ENCODE assay signal across 1 cellular context in the genomic region with DNA sequence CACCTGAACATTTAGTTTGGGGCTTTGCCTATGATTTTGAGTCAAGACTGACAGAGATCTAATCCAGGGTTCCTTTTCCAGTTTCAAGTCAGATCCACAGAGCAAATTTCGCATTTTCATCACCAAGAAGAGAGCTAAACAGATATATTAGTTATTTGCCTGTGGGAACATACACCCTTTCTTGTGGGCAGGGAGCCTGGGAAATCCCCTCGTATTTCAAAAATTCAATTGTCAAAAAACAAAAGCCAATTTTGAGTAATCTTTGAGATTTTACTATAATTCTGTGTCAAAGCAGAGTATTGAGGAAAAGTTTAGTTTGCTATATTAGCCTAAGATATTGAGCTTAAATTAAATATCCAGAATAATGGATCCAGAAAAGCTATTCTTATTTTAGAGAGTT.
TF ChIP-seq lines count a peak whose summit lies in the region.

No MANE protein-coding gene starts in this region.

TF ChIP-seq in GM12878, 131 proteins besides CTCF, POLR2A, EP300 and RAD21 (continued from another document and continues in another):
- TF ChIP-seq, protein P1, sequence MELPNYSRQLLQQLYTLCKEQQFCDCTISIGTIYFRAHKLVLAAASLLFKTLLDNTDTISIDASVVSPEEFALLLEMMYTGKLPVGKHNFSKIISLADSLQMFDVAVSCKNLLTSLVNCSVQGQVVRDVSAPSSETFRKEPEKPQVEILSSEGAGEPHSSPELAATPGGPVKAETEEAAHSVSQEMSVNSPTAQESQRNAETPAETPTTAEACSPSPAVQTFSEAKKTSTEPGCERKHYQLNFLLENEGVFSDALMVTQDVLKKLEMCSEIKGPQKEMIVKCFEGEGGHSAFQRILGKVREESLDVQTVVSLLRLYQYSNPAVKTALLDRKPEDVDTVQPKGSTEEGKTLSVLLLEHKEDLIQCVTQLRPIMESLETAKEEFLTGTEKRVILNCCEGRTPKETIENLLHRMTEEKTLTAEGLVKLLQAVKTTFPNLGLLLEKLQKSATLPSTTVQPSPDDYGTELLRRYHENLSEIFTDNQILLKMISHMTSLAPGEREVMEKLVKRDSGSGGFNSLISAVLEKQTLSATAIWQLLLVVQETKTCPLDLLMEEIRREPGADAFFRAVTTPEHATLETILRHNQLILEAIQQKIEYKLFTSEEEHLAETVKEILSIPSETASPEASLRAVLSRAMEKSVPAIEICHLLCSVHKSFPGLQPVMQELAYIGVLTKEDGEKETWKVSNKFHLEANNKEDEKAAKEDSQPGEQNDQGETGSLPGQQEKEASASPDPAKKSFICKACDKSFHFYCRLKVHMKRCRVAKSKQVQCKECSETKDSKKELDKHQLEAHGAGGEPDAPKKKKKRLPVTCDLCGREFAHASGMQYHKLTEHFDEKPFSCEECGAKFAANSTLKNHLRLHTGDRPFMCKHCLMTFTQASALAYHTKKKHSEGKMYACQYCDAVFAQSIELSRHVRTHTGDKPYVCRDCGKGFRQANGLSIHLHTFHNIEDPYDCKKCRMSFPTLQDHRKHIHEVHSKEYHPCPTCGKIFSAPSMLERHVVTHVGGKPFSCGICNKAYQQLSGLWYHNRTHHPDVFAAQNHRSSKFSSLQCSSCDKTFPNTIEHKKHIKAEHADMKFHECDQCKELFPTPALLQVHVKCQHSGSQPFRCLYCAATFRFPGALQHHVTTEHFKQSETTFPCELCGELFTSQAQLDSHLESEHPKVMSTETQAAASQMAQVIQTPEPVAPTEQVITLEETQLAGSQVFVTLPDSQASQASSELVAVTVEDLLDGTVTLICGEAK (IDR thresholded peaks at IDR 0.05; ENCODE audit: borderline replicate concordance), result no peak
- TF ChIP-seq, protein P2, sequence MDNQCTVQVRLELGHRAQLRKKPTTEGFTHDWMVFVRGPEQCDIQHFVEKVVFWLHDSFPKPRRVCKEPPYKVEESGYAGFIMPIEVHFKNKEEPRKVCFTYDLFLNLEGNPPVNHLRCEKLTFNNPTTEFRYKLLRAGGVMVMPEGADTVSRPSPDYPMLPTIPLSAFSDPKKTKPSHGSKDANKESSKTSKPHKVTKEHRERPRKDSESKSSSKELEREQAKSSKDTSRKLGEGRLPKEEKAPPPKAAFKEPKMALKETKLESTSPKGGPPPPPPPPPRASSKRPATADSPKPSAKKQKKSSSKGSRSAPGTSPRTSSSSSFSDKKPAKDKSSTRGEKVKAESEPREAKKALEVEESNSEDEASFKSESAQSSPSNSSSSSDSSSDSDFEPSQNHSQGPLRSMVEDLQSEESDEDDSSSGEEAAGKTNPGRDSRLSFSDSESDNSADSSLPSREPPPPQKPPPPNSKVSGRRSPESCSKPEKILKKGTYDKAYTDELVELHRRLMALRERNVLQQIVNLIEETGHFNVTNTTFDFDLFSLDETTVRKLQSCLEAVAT (IDR thresholded peaks at IDR 0.05), result no peak
- TF ChIP-seq HDAC2 (IDR thresholded peaks at IDR 0.05) (no peak), KAT2A (conservative IDR thresholded peaks at IDR 0.05; ENCODE audit: control insufficient read depth, low read depth, low read length) (no peak), TCF3 (IDR thresholded peaks at IDR 0.05; ENCODE audit: borderline replicate concordance, insufficient read depth, low read depth, low read length) (no peak), MEF2B (IDR thresholded peaks at IDR 0.05; ENCODE audit: partially characterized antibody, poor library complexity, severe bottlenecking) (no peak), ZBED1 (IDR thresholded peaks at IDR 0.05; ENCODE audit: borderline replicate concordance) (no peak), TBL1XR1 (IDR thresholded peaks at IDR 0.05; ENCODE audit: low read depth, low read length) (no peak), PAX5 (IDR thresholded peaks at IDR 0.05; ENCODE audit: borderline replicate concordance, low read depth, low read length) (no peak), NR2F1 (conservative IDR thresholded peaks at IDR 0.05) (peak; percentile 32; the same call in 1 of the 2 replicates), BHLHE40 (IDR thresholded peaks at IDR 0.05; ENCODE audit: borderline replicate concordance in 1 of 2, low read depth in 2 of 2, low read length in 1 of 2) (no peak), NFIC (IDR thresholded peaks at IDR 0.05; ENCODE audit: low read depth, low read length) (peak; percentile 72; the same call in 1 of the 2 replicates), SMAD5 (IDR thresholded peaks at IDR 0.05; ENCODE audit: low read depth) (no peak), CBFB (IDR thresholded peaks at IDR 0.05; ENCODE audit: low read depth) (no peak), MYB (IDR thresholded peaks at IDR 0.05; ENCODE audit: borderline replicate concordance, low read depth, low read length) (no peak), TARDBP (IDR thresholded peaks at IDR 0.05; ENCODE audit: borderline replicate concordance) (no peak), CREM (IDR thresholded peaks at IDR 0.05; ENCODE audit: low read depth) (no peak), CREB1 (IDR thresholded peaks at IDR 0.05; ENCODE audit: low read depth) (no peak), BRCA1 (IDR thresholded peaks at IDR 0.05; ENCODE audit: low read depth, low read length) (no peak), NRF1 (conservative IDR thresholded peaks at IDR 0.05; ENCODE audit: low read depth, low read length) (no peak), IKZF1 (conservative IDR thresholded peaks at IDR 0.05) (peak; percentile 23; the same call in 1 of the 2 replicates), MTA2 (IDR thresholded peaks at IDR 0.05; ENCODE audit: low read depth) (no peak), RUNX3 (IDR thresholded peaks at IDR 0.05; ENCODE audit: low read length) (peak; percentile 83), TCF12 (IDR thresholded peaks at IDR 0.05; ENCODE audit: low read depth, low read length) (no peak), POLR2AphosphoS2 (IDR thresholded peaks at IDR 0.05; ENCODE audit: low read depth, low read length) (no peak), YY1 (IDR thresholded peaks at IDR 0.05; ENCODE audit: low read depth, low read length) (no peak), SP1 (IDR thresholded peaks at IDR 0.05; ENCODE audit: low read depth, low read length) (no peak), NR2C1 (IDR thresholded peaks at IDR 0.05) (no peak), ZNF622 (IDR thresholded peaks at IDR 0.05) (no peak), SMC3 (IDR thresholded peaks at IDR 0.05; ENCODE audit: borderline replicate concordance, low read length) (no peak), SUPT20H (IDR thresholded peaks at IDR 0.05; ENCODE audit: borderline replicate concordance, control insufficient read depth, low read depth, low read length) (no peak), CHD2 (IDR thresholded peaks at IDR 0.05; ENCODE audit: borderline replicate concordance, low read depth, low read length) (no peak), WRNIP1 (IDR thresholded peaks at IDR 0.05; ENCODE audit: borderline replicate concordance, low read depth, low read length) (no peak), JUNB (IDR thresholded peaks at IDR 0.05) (peak; percentile 82)
- TF ChIP-seq, protein P3, sequence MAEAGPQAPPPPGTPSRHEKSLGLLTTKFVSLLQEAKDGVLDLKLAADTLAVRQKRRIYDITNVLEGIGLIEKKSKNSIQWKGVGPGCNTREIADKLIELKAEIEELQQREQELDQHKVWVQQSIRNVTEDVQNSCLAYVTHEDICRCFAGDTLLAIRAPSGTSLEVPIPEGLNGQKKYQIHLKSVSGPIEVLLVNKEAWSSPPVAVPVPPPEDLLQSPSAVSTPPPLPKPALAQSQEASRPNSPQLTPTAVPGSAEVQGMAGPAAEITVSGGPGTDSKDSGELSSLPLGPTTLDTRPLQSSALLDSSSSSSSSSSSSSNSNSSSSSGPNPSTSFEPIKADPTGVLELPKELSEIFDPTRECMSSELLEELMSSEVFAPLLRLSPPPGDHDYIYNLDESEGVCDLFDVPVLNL (IDR thresholded peaks at IDR 0.05; ENCODE audit: low read depth, low read length), result no peak
- TF ChIP-seq, protein P4, sequence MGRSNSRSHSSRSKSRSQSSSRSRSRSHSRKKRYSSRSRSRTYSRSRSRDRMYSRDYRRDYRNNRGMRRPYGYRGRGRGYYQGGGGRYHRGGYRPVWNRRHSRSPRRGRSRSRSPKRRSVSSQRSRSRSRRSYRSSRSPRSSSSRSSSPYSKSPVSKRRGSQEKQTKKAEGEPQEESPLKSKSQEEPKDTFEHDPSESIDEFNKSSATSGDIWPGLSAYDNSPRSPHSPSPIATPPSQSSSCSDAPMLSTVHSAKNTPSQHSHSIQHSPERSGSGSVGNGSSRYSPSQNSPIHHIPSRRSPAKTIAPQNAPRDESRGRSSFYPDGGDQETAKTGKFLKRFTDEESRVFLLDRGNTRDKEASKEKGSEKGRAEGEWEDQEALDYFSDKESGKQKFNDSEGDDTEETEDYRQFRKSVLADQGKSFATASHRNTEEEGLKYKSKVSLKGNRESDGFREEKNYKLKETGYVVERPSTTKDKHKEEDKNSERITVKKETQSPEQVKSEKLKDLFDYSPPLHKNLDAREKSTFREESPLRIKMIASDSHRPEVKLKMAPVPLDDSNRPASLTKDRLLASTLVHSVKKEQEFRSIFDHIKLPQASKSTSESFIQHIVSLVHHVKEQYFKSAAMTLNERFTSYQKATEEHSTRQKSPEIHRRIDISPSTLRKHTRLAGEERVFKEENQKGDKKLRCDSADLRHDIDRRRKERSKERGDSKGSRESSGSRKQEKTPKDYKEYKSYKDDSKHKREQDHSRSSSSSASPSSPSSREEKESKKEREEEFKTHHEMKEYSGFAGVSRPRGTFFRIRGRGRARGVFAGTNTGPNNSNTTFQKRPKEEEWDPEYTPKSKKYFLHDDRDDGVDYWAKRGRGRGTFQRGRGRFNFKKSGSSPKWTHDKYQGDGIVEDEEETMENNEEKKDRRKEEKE (IDR thresholded peaks at IDR 0.05), result no peak
- TF ChIP-seq, protein P5, sequence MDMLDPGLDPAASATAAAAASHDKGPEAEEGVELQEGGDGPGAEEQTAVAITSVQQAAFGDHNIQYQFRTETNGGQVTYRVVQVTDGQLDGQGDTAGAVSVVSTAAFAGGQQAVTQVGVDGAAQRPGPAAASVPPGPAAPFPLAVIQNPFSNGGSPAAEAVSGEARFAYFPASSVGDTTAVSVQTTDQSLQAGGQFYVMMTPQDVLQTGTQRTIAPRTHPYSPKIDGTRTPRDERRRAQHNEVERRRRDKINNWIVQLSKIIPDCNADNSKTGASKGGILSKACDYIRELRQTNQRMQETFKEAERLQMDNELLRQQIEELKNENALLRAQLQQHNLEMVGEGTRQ (IDR thresholded peaks at IDR 0.05; ENCODE audit: borderline replicate concordance, low read depth, low read length), result no peak
- TF ChIP-seq, protein P6, sequence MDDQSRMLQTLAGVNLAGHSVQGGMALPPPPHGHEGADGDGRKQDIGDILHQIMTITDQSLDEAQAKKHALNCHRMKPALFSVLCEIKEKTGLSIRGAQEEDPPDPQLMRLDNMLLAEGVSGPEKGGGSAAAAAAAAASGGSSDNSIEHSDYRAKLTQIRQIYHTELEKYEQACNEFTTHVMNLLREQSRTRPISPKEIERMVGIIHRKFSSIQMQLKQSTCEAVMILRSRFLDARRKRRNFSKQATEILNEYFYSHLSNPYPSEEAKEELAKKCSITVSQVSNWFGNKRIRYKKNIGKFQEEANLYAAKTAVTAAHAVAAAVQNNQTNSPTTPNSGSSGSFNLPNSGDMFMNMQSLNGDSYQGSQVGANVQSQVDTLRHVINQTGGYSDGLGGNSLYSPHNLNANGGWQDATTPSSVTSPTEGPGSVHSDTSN (IDR thresholded peaks at IDR 0.05; ENCODE audit: insufficient replicate concordance, low read depth, low read length), result no peak
- TF ChIP-seq, protein P7, sequence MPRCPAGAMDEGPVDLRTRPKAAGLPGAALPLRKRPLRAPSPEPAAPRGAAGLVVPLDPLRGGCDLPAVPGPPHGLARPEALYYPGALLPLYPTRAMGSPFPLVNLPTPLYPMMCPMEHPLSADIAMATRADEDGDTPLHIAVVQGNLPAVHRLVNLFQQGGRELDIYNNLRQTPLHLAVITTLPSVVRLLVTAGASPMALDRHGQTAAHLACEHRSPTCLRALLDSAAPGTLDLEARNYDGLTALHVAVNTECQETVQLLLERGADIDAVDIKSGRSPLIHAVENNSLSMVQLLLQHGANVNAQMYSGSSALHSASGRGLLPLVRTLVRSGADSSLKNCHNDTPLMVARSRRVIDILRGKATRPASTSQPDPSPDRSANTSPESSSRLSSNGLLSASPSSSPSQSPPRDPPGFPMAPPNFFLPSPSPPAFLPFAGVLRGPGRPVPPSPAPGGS (IDR thresholded peaks at IDR 0.05; ENCODE audit: borderline replicate concordance, insufficient read depth, low read depth, low read length, poor library complexity, severe bottlenecking), result no peak
- TF ChIP-seq, protein P8, sequence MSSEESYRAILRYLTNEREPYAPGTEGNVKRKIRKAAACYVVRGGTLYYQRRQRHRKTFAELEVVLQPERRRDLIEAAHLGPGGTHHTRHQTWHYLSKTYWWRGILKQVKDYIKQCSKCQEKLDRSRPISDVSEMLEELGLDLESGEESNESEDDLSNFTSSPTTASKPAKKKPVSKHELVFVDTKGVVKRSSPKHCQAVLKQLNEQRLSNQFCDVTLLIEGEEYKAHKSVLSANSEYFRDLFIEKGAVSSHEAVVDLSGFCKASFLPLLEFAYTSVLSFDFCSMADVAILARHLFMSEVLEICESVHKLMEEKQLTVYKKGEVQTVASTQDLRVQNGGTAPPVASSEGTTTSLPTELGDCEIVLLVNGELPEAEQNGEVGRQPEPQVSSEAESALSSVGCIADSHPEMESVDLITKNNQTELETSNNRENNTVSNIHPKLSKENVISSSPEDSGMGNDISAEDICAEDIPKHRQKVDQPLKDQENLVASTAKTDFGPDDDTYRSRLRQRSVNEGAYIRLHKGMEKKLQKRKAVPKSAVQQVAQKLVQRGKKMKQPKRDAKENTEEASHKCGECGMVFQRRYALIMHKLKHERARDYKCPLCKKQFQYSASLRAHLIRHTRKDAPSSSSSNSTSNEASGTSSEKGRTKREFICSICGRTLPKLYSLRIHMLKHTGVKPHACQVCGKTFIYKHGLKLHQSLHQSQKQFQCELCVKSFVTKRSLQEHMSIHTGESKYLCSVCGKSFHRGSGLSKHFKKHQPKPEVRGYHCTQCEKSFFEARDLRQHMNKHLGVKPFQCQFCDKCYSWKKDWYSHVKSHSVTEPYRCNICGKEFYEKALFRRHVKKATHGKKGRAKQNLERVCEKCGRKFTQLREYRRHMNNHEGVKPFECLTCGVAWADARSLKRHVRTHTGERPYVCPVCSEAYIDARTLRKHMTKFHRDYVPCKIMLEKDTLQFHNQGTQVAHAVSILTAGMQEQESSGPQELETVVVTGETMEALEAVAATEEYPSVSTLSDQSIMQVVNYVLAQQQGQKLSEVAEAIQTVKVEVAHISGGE (CRISPR knock-in tag; IDR thresholded peaks at IDR 0.05), result no peak
- TF ChIP-seq, protein P9, sequence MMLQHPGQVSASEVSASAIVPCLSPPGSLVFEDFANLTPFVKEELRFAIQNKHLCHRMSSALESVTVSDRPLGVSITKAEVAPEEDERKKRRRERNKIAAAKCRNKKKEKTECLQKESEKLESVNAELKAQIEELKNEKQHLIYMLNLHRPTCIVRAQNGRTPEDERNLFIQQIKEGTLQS (IDR thresholded peaks at IDR 0.05; ENCODE audit: borderline replicate concordance, extremely low read depth, low read depth, low read length), result no peak
